ENCODE assay signal across 11 cellular contexts in the genomic region with DNA sequence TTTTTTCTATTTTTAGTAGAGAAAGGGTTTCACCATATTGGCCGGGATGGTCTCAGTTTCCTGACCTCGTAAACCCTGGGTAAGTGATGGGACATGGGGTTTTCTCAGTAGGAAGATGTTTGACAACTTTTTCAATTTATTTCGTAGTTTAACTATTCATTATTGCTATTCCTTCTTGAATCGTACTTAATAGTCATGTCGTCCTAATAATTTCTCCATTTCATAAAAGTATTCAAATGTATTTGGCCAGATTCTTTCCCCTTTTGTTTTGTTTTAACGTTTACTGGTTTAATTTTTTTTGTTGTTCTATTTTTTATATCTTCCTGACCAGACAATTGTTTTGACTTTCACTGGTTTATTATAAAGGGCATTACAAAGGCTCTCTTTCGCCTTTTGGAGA. TPM values are rescaled to one million over a fixed set of nuclear protein-coding genes. Genes with fewer than 3 reads are reported as not detected.
DNase-seq lines count a peak whose midpoint lies in the region; ATAC-seq, FAIRE-seq and TF ChIP-seq lines count a peak whose summit lies in the region.
"Had no signal": no experiment of that assay in that cellular context is flagged by ENCODE, and none has a peak within 500 bp of the region (broad histone marks: within the 10 kb centered on the region; RNA-seq: fewer than 3 reads in every experiment).

No MANE protein-coding gene starts in this region.

- BruUV-seq in A673 (replicated peaks; lab: Mats Ljungman, UMichigan) = no TSS peak

- H3K9me3 ChIP-seq in A673 (ENCODE audit: low read depth, low read length, poor library complexity, severe bottlenecking) (no peaks in the 10 kb centered on the region), HEK293 (ENCODE audit: control insufficient read depth, insufficient read depth, low read depth, low read length) (no peaks in the 10 kb centered on the region), astrocyte (ENCODE audit: insufficient read depth, low read depth, low read length) (no peaks in the 10 kb centered on the region), lower lobe of right lung (no peaks in the 10 kb centered on the region), gastroesophageal sphincter (peaks cover 0 to 11% (median 0%) of the 10 kb centered on the region in 3 donors)

- no peaks in the 10 kb centered on the region for H3K79me2 ChIP-seq in astrocyte (ENCODE audit: insufficient read depth, low read length)

- H3K9me3 Mint-ChIP-seq in astrocyte (ENCODE audit: unreplicated experiment) = no peaks in the 10 kb centered on the region

- no peak overlapping the region for H2AFZ ChIP-seq in astrocyte (ENCODE audit: low read depth, low read length)

- H3K9ac ChIP-seq in astrocyte (ENCODE audit: low read length) = no peak overlapping the region

- H3K36me3 ChIP-seq in A673 (ENCODE audit: insufficient read depth, low read length, poor library complexity, severe bottlenecking) = no peaks in the 10 kb centered on the region
- no peaks in the 10 kb centered on the region for H3K36me3 ChIP-seq in HEK293 (ENCODE audit: control insufficient read depth in 2 of 2, insufficient read depth in 1 of 2, low read length in 2 of 2)
- no peaks in the 10 kb centered on the region for H3K36me3 ChIP-seq in astrocyte (ENCODE audit: insufficient read depth, low read length)
- H3K36me3 ChIP-seq in lower lobe of right lung = no peaks in the 10 kb centered on the region
- H3K36me3 ChIP-seq in gastroesophageal sphincter = no peaks in the 10 kb centered on the region

- H3K4me3 Mint-ChIP-seq in astrocyte (ENCODE audit: unreplicated experiment) = peak overlapping the region; percentile 75

- peaks cover 2% of the 10 kb centered on the region for H3K27me3 ChIP-seq in A673 (replicated peaks; ENCODE audit: insufficient read depth, low read depth, low read length, poor library complexity)
- peaks cover 2% of the 10 kb centered on the region for H3K27me3 ChIP-seq in astrocyte (ENCODE audit: insufficient read depth, low read length)
- H3K27me3 ChIP-seq in lower lobe of right lung (ENCODE audit: low read depth) = peaks cover 21% of the 10 kb centered on the region
- H3K27me3 ChIP-seq in gastroesophageal sphincter = peaks cover 70% of the 10 kb centered on the region

- peaks cover 6% of the 10 kb centered on the region for H3K4me1 Mint-ChIP-seq in astrocyte (ENCODE audit: low read depth, unreplicated experiment)

- FAIRE-seq in astrocyte (lab: Jason Lieb, UNC) = no peak

- WGBS in gastroesophageal sphincter (ENCODE audit: low coverage in 1 of 2), 2 donors = 39 to 52% methylated on average over 7 of the region's 7 CpGs

- TF ChIP-seq CTCF in A673 (conservative IDR thresholded peaks at IDR 0.05; ENCODE audit: low read depth, low read length) = no peak
- TF ChIP-seq CTCF in HEK293 (tag by site-specific recombination; IDR thresholded peaks at IDR 0.05) = no peak
- TF ChIP-seq CTCF in astrocyte (IDR thresholded peaks at IDR 0.05; ENCODE audit: insufficient read depth, low read depth, low read length) = no peak
- TF ChIP-seq CTCF in lower lobe of right lung (IDR thresholded peaks at IDR 0.05) = no peak
- no peak for TF ChIP-seq CTCF in gastroesophageal sphincter (IDR thresholded peaks at IDR 0.05)

- H3K27ac Mint-ChIP-seq in astrocyte (ENCODE audit: unreplicated experiment) = peak overlapping the region; percentile 55

- H4K20me1 ChIP-seq in astrocyte (ENCODE audit: insufficient read depth, low read length) = no peaks in the 10 kb centered on the region

- H3K4me2 ChIP-seq in astrocyte (ENCODE audit: low read length) = peak overlapping the region; percentile 80

- ATAC-seq in lower lobe of right lung (no peak), GM18498 (IDR thresholded peaks at IDR 0.05; ENCODE audit: unreplicated experiment) (no peak), gastroesophageal sphincter (no peak)

- H3K27ac ChIP-seq in A673 (ENCODE audit: low read depth, low read length, poor library complexity, severe bottlenecking) = no peak overlapping the region
- H3K27ac ChIP-seq in HEK293 (ENCODE audit: extremely low read depth, low read depth, low read length) = peak overlapping the region; percentile 53
- no peak overlapping the region for H3K27ac ChIP-seq in astrocyte (ENCODE audit: low read depth, low read length)
- no peak overlapping the region for H3K27ac ChIP-seq in lower lobe of right lung
- H3K27ac ChIP-seq in gastroesophageal sphincter = no peak overlapping the region

- H3K27me3 Mint-ChIP-seq in astrocyte (ENCODE audit: low read depth, unreplicated experiment) = peaks cover 5% of the 10 kb centered on the region

- CTCF ChIA-PET in A673 (lab: Charles Lee) = no interaction called here
- CTCF ChIA-PET in HEK293 (lab: Yijun Ruan, JAX) = interaction anchor here (0.6 to 2.8 kb wide), 38 partner anchors 10 to 383 kb away, joined by 3 to 25 read pairs (median 4); a partner anchor contains a TSS

- no peak for TF ChIP-seq EP300 in gastroesophageal sphincter (IDR thresholded peaks at IDR 0.05)

- intact Hi-C loops in A673 (cut with micrococcal nuclease; ENCODE audit: unreplicated experiment) = loop anchor here (5.0 kb wide), 2 partner anchors 45 to 140 kb away; a partner anchor contains a TSS
- intact Hi-C loops in lower lobe of right lung (cut with DNase I) = no loop called here

- H3K36me3 Mint-ChIP-seq in astrocyte (ENCODE audit: low read depth, unreplicated experiment) = no peaks in the 10 kb centered on the region

- H3K4me1 ChIP-seq in A673 (ENCODE audit: insufficient read depth, low read length, poor library complexity, severe bottlenecking) = peaks cover 3% of the 10 kb centered on the region
- no peaks in the 10 kb centered on the region for H3K4me1 ChIP-seq in HEK293 (ENCODE audit: control insufficient read depth, insufficient read depth, low read length)
- peaks cover 5% of the 10 kb centered on the region for H3K4me1 ChIP-seq in astrocyte (ENCODE audit: insufficient read depth, low read length)
- H3K4me1 ChIP-seq in lower lobe of right lung = peaks cover 3% of the 10 kb centered on the region
- no peaks in the 10 kb centered on the region for H3K4me1 ChIP-seq in gastroesophageal sphincter

- DNase-seq in A673 (ENCODE audit: low spot score) = no peak
- DNase-seq in astrocyte (ENCODE audit: low read depth) = no peak
- no peak for DNase-seq in lower lobe of right lung
- no peak for DNase-seq in NK-92 treated with Interleukin-12 subunit alpha and Interleukin-12 subunit beta, amount 100 ng/mL, for 24 hours (lab: John Stamatoyannopoulos, UW)
- no peak for DNase-seq in stimulated activated CD4-positive, alpha-beta T cell treated with anti-CD3 and anti-CD28 coated beads, Interleukin-15, amount 100 ng/mL, for 24 hours

- peak overlapping the region; percentile 39 for H3K4me3 ChIP-seq in A673 (ENCODE audit: low read depth, low read length, poor library complexity, severe bottlenecking)
- H3K4me3 ChIP-seq in HEK293 (ENCODE audit: low read depth, low read length) = peak overlapping the region; percentile 54
- H3K4me3 ChIP-seq in astrocyte (ENCODE audit: insufficient read depth, low read depth, low read length) = no peak overlapping the region
- peak overlapping the region; percentile 43 for H3K4me3 ChIP-seq in lower lobe of right lung
- no peak overlapping the region for H3K4me3 ChIP-seq in gastroesophageal sphincter

- POLR2A ChIA-PET in A673 (lab: Charles Lee; ENCODE audit: low non-redundant PET) (interaction anchor here (0.6 kb wide), 1 partner anchor 246 kb away, joined by 3 read pairs; no protein-coding TSS in a partner anchor), HEK293 (lab: Yijun Ruan, JAX) (interaction anchor here (0.6 to 1.7 kb wide), 9 partner anchors 40 to 735 kb away, joined by 3 to 16 read pairs (median 4); a partner anchor contains a TSS)

- no peak for TF ChIP-seq POLR2A in gastroesophageal sphincter (IDR thresholded peaks at IDR 0.05)

TF ChIP-seq in HEK293, 187 proteins besides CTCF, POLR2A, EP300 and RAD21:
- TF ChIP-seq, protein P1, sequence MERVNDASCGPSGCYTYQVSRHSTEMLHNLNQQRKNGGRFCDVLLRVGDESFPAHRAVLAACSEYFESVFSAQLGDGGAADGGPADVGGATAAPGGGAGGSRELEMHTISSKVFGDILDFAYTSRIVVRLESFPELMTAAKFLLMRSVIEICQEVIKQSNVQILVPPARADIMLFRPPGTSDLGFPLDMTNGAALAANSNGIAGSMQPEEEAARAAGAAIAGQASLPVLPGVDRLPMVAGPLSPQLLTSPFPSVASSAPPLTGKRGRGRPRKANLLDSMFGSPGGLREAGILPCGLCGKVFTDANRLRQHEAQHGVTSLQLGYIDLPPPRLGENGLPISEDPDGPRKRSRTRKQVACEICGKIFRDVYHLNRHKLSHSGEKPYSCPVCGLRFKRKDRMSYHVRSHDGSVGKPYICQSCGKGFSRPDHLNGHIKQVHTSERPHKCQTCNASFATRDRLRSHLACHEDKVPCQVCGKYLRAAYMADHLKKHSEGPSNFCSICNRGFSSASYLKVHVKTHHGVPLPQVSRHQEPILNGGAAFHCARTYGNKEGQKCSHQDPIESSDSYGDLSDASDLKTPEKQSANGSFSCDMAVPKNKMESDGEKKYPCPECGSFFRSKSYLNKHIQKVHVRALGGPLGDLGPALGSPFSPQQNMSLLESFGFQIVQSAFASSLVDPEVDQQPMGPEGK (tag by site-specific recombination; IDR thresholded peaks at IDR 0.05) = no peak
- no peak for TF ChIP-seq ZBTB20 (tag by site-specific recombination; IDR thresholded peaks at IDR 0.05)
- TF ChIP-seq, protein P2, sequence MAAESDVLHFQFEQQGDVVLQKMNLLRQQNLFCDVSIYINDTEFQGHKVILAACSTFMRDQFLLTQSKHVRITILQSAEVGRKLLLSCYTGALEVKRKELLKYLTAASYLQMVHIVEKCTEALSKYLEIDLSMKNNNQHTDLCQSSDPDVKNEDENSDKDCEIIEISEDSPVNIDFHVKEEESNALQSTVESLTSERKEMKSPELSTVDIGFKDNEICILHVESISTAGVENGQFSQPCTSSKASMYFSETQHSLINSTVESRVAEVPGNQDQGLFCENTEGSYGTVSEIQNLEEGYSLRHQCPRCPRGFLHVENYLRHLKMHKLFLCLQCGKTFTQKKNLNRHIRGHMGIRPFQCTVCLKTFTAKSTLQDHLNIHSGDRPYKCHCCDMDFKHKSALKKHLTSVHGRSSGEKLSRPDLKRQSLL (tag by site-specific recombination; IDR thresholded peaks at IDR 0.05) = no peak
- no peak for TF ChIP-seq ZNF660 (tag by site-specific recombination; IDR thresholded peaks at IDR 0.05)
- TF ChIP-seq GLIS1 (tag by site-specific recombination; IDR thresholded peaks at IDR 0.05) = no peak
- no peak for TF ChIP-seq ZFP41 (tag by site-specific recombination; IDR thresholded peaks at IDR 0.05; ENCODE audit: borderline replicate concordance)

RNA-seq across cellular contexts. Expression of a gene that starts 16.3 kb away (rescaled TPM):
- not detected in 2 replicates for total RNA-seq in A673 (2021)
- 4.3 and 6.6 TPM in 2 replicates for total RNA-seq in astrocyte
- not detected for total RNA-seq in lower lobe of right lung
- not detected for total RNA-seq in gastroesophageal sphincter
- total RNA-seq: fibroblast of villous mesenchyme, mucosa of gallbladder, subcutaneous adipose tissue had no signal

RNA-seq across cellular contexts. Expression of a gene that starts 26.4 kb away (rescaled TPM):
- not detected in 2 replicates for total RNA-seq in A673 (2021)
- total RNA-seq in astrocyte = not detected in 2 replicates
- total RNA-seq in lower lobe of right lung = not detected
- not detected for total RNA-seq in gastroesophageal sphincter
- total RNA-seq: fibroblast of villous mesenchyme, mucosa of gallbladder, subcutaneous adipose tissue had no signal

Comparison
In these comparisons a context has a peak if more than half of its experiments do, and no peak if none do; other contexts are left out.
1. H3K4me3 ChIP-seq: peak in A673 (single experiment), HEK293 (single experiment) and lower lobe of right lung (single experiment); none in astrocyte (single experiment) and gastroesophageal sphincter (0 of 2).